8 cellular contexts compared by ENCODE assay signal in genomic region chr3:185585862-185586643, GRCh38. TPM values are rescaled to one million over a fixed set of nuclear protein-coding genes. Genes with fewer than 3 reads are reported as not detected.
DNase-seq lines count a peak whose midpoint lies in the region; ATAC-seq, FAIRE-seq and TF ChIP-seq lines count a peak whose summit lies in the region.

SENP2 (plus strand) TSS chr3:185586295; CDS start chr3:185586414, 119 bp downstream.

- TF ChIP-seq POLR2A in GM12891 (IDR thresholded peaks at IDR 0.05; ENCODE audit: low read depth, low read length) (peak; percentile 84), tibial nerve (IDR thresholded peaks at IDR 0.05) (peak; percentile 86 to 96)

- POLR2A ChIA-PET in T-cell (lab: Charles Lee), result interaction anchor here (0.6 to 2.1 kb wide), 15 partner anchors 9 to 1430 kb away, joined by 3 to 9 read pairs (median 5); partner anchors contain the start of genes DNAJB11 (in 1 of the 2) and TMEM41A (in 1 of the 2)

- peak within 1 kb of the TSS; percentile 89 for H3K4me2 ChIP-seq in parathyroid adenoma (ENCODE audit: low read length)

- H3K4me3 ChIP-seq in cardiac muscle cell (peak within 1 kb of the TSS; percentile 64), parathyroid adenoma (ENCODE audit: low read depth, low read length) (peak within 1 kb of the TSS; percentile 96), tibial nerve (peak within 1 kb of the TSS; percentile 83 to 93 (median 90))

- H3K9me3 ChIP-seq in cardiac muscle cell (ENCODE audit: low read depth) (no peaks in the 10 kb centered on the region), parathyroid adenoma (ENCODE audit: control insufficient read depth, low read length) (no peaks in the 10 kb centered on the region), tibial nerve (no peaks in the 10 kb centered on the region)

- H3K36me3 ChIP-seq in cardiac muscle cell, result no peaks in the 10 kb centered on the region
- H3K36me3 ChIP-seq in parathyroid adenoma (ENCODE audit: control insufficient read depth, insufficient read depth, low read length), result no peaks in the 10 kb centered on the region
- peaks cover 0 to 12% (median 0%) of the 10 kb centered on the region in 3 donors for H3K36me3 ChIP-seq in tibial nerve

- peak within 1 kb of the TSS; percentile 87 to 92 (median 90) for H3K4me3 Mint-ChIP-seq in T-cell

- peak within 1 kb of the TSS; percentile 96 for H2AFZ ChIP-seq in parathyroid adenoma

- TF ChIP-seq EP300 in tibial nerve (IDR thresholded peaks at IDR 0.05), result peak; percentile 91 to 97

- H3K9ac ChIP-seq in parathyroid adenoma, result peak within 1 kb of the TSS; percentile 93

- no peaks in the 10 kb centered on the region for H3K9me3 Mint-ChIP-seq in T-cell

- H3K27ac ChIP-seq in adipose tissue (ENCODE audit: low read depth, low read length), result peak within 1 kb of the TSS; percentile 95
- peak within 1 kb of the TSS; percentile 95 for H3K27ac ChIP-seq in cardiac muscle cell
- H3K27ac ChIP-seq in parathyroid adenoma, result peak within 1 kb of the TSS; percentile 95
- peak within 1 kb of the TSS; percentile 94 to 99 (median 96) for H3K27ac ChIP-seq in tibial nerve

- H3K27me3 ChIP-seq in cardiac muscle cell (no peaks in the 10 kb centered on the region), parathyroid adenoma (ENCODE audit: control insufficient read depth, insufficient read depth, low read length) (no peaks in the 10 kb centered on the region), tibial nerve (no peaks in the 10 kb centered on the region)

- H3K27me3 Mint-ChIP-seq in T-cell, result no peaks in the 10 kb centered on the region

- TF ChIP-seq CTCF in cardiac muscle cell (IDR thresholded peaks at IDR 0.05; ENCODE audit: low read depth, low read length) (no peak), parathyroid adenoma (IDR thresholded peaks at IDR 0.05) (no peak), tibial nerve (IDR thresholded peaks at IDR 0.05) (peak in 2 of 5 experiments; percentile 8 to 42)

- peak within 1 kb of the TSS; percentile 95 to 96 for H3K27ac Mint-ChIP-seq in T-cell

- FAIRE-seq in GM12891 (lab: Jason Lieb, UNC), result peak; percentile 99

- H3K4me1 Mint-ChIP-seq in T-cell, result peaks cover 22 to 41% (median 31%) of the 10 kb centered on the region in 3 donors

- no peaks in the 10 kb centered on the region for H3K36me3 Mint-ChIP-seq in T-cell

- peak; percentile 84 for DNase-seq in GM12891 (ENCODE audit: insufficient read length, low spot score)
- peak; percentile 97 for DNase-seq in NCI-H1436 treated with DMSO at 0.1 percent for 48 hours (lab: John Stamatoyannopoulos, UW)
- peak; percentile 96 to 100 (median 100) for DNase-seq in T-cell
- peak; percentile 99 for DNase-seq in cardiac muscle cell (ENCODE audit: low read depth in 1 of 2, low spot score in 1 of 2)
- peak; percentile 98 for DNase-seq in tibial nerve (ENCODE audit: low spot score in 2 of 2)

- 0% methylated on average over 62 of the region's 62 CpGs for WGBS in adipose tissue, 3 donors
- 1% methylated on average over 36 to 62 of the region's 62 CpGs for WGBS in tibial nerve, 2 donors

- CTCF ChIA-PET in T-cell (lab: Charles Lee), result interaction anchor here (0.6 to 2.0 kb wide), 9 partner anchors 10 to 87 kb away, joined by 3 to 14 read pairs (median 4); partner anchors contain the start of gene TMEM41A (in 1 of the 2)

- ATAC-seq in HG02840 (IDR thresholded peaks at IDR 0.05; ENCODE audit: low FRiP score, unreplicated experiment) (peak; percentile 96), T-cell (replicated peaks in 1 of 4) (peak; percentile 93 to 97 (median 94))

- peaks cover 19% of the 10 kb centered on the region for H3K79me2 ChIP-seq in parathyroid adenoma

- H3K4me1 ChIP-seq in cardiac muscle cell (ENCODE audit: low read depth) (peaks cover 4% of the 10 kb centered on the region), parathyroid adenoma (peaks cover 4% of the 10 kb centered on the region), tibial nerve (peaks cover 0 to 42% (median 15%) of the 10 kb centered on the region in 4 donors)

TF ChIP-seq in GM12891, 5 proteins besides CTCF, POLR2A, EP300 and RAD21:
- TF ChIP-seq POU2F2 (IDR thresholded peaks at IDR 0.05; ENCODE audit: low read depth, low read length) (peak; percentile 45; the same call in 1 of the 2 replicates), POLR2AphosphoS5 (IDR thresholded peaks at IDR 0.05; ENCODE audit: low read depth, low read length) (peak; percentile 83), TAF1 (IDR thresholded peaks at IDR 0.05; ENCODE audit: low read depth, low read length) (peak; percentile 54), PAX5 (IDR thresholded peaks at IDR 0.05; ENCODE audit: insufficient read depth, low read length, severe bottlenecking) (no peak), SPI1 (IDR thresholded peaks at IDR 0.05; ENCODE audit: low read depth, low read length) (no peak)

RNA-seq across cellular contexts. Expression of gene SENP2, which starts in this region (rescaled TPM):
- polyA plus RNA-seq in GM12891 (2012; ENCODE audit: low read depth, missing spikeins), result 15.7 TPM
- total RNA-seq in T-cell, result 10 to 100 TPM; 33.1 to 56.1 (median 41.9) TPM
- polyA plus RNA-seq in adipose tissue, result 10 to 100 TPM in 2 of 3 donors, 1 to 10 TPM in 1; 7.2 to 26.4 (median 16.0) TPM
- total RNA-seq in cardiac muscle cell, result 23.7 and 53.6 TPM in 2 replicates
- polyA plus RNA-seq in cardiac muscle cell, result 26.9 and 37.7 TPM in 2 replicates
- 10 to 100 TPM; 27.5 to 84.9 (median 28.9) TPM for total RNA-seq in tibial nerve

Comparison
In these comparisons a context has a peak if more than half of its experiments do, and no peak if none do; other contexts are left out.
1. Peak in every context shown above with its lines: DNase-seq, ATAC-seq, H3K4me3 ChIP-seq and H3K27ac ChIP-seq.